Comparison of ENCODE assay signal across 23 cellular contexts in the genomic region with DNA sequence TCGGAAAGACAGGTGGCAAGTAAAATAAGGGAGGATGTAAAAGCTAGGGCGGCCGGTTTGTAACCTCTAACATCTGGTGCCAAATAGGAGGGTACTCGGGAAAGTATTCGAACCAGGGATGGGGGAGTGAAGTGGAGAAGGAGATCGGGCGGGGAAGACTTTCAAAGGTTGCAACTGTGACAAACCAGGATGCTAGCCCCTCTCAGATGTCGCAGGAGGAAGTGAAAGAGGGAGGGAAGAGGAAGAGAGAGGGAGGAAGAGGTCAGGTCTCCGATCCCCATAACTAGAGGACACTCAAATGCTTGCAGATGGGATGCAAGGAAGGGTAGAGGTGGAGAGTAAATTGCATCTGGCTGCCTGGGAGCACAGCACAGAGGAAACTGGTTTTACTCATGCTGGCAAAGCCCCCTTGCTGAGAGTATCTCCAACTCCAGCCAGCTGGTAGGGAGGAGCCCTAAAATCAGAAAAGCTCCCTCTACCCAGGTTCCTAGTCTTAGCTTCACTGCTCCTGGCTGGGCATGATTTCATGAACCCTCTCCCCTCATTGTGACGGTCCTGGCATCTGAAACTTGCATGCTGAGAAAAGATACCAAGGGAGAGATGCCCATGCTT.
DNase-seq lines count a peak whose midpoint lies in the region; ATAC-seq, FAIRE-seq and TF ChIP-seq lines count a peak whose summit lies in the region.
"Had no signal": no experiment of that assay in that cellular context is flagged by ENCODE, and none has a peak within 500 bp of the region (broad histone marks: within the 10 kb centered on the region; RNA-seq: fewer than 3 reads in every experiment).

No MANE protein-coding gene starts in this region.

- no peak overlapping the region for H3K18ac ChIP-seq in mesenchymal stem cell (ENCODE audit: low read depth in 1 of 2, low read length in 2 of 2)

- H2AFZ ChIP-seq in GM12878 (ENCODE audit: control insufficient read depth, low read depth, low read length): no peak overlapping the region
- H2AFZ ChIP-seq in mesenchymal stem cell (ENCODE audit: low read depth, low read length): no peak overlapping the region

- TF ChIP-seq CTCF in GM12878 (IDR thresholded peaks at IDR 0.05 in 2 of 3, conservative IDR thresholded peaks at IDR 0.05 in 1 of 3; ENCODE audit: control insufficient read depth in 2 of 3, extremely low read depth in 1 of 3, insufficient read depth in 1 of 3, low read depth in 3 of 3, low read length in 3 of 3) (no peak), type B pancreatic cell (conservative IDR thresholded peaks at IDR 0.05) (no peak)

- H3K4me3 ChIP-seq in GM12878 (no peak overlapping the region), mesenchymal stem cell (ENCODE audit: insufficient read depth in 1 of 2, low read depth in 1 of 2, low read length in 2 of 2) (no peak overlapping the region)
- H3K4me3 ChIP-seq: MG63, SJCRH30 had no signal

- H2AK5ac ChIP-seq in mesenchymal stem cell (ENCODE audit: low read length, severe bottlenecking): no peak overlapping the region

- no peak overlapping the region for H4K8ac ChIP-seq in mesenchymal stem cell (ENCODE audit: low read length)

- no peaks in the 10 kb centered on the region for H3K79me1 ChIP-seq in mesenchymal stem cell (replicated peaks; ENCODE audit: low read length, poor library complexity, severe bottlenecking)

- no peaks in the 10 kb centered on the region for H3K9me3 Mint-ChIP-seq in type B pancreatic cell

- in situ Hi-C loops in GM12878 (cut with MboI): no loop called here

- DNase-seq in DMS 273 (lab: John Stamatoyannopoulos, UW; ENCODE audit: unreplicated experiment) (peak; percentile 20), DMS 273 treated with DMSO at 0.1 percent for 48 hours (lab: John Stamatoyannopoulos, UW) (no peak), NOMO-1 treated with DMSO at 0.1 percent for 48 hours (lab: John Stamatoyannopoulos, UW; ENCODE audit: unreplicated experiment) (peak; percentile 72), GM12878 (ENCODE audit: low read depth, low spot score) (no peak), type B pancreatic cell (ENCODE audit: extremely low spot score, unreplicated experiment) (no peak), dermis blood vessel endothelial cell (no peak), mesenchymal stem cell (no peak), NCI-H524 treated with DMSO at 0.1 percent for 48 hours (lab: John Stamatoyannopoulos, UW) (no peak)
- DNase-seq: Calu3; CD4-positive, alpha-beta memory T cell; DMS79; Karpas-422; MG63; NCI-H1417; NCI-H187 treated with DMSO at 0.1 percent for 48 hours; NCI-H345; NCI-H526 treated with DMSO at 0.1 percent for 48 hours; RPMI8226; SJCRH30 had no signal

- ATAC-seq in GM12878: no peak

- intact Hi-C loops in GM12878 (cut with micrococcal nuclease; ENCODE audit: unreplicated experiment): no loop called here

- H3K4me2 ChIP-seq in GM12878 (ENCODE audit: control insufficient read depth, insufficient read depth) (no peak overlapping the region), mesenchymal stem cell (ENCODE audit: low read length, poor library complexity, severe bottlenecking) (no peak overlapping the region)

- no peaks in the 10 kb centered on the region for H3K79me2 ChIP-seq in GM12878 (ENCODE audit: control insufficient read depth, insufficient read depth, low read length)

- no peak overlapping the region for H3K9ac ChIP-seq in GM12878 (ENCODE audit: control insufficient read depth, insufficient read depth, low read length)
- H3K9ac ChIP-seq in mesenchymal stem cell (ENCODE audit: low read length): no peak overlapping the region

- no peaks in the 10 kb centered on the region for H3K9me3 ChIP-seq in GM12878 (replicated peaks; ENCODE audit: control insufficient read depth, insufficient read depth, low read length)
- no peaks in the 10 kb centered on the region for H3K9me3 ChIP-seq in mesenchymal stem cell (ENCODE audit: control insufficient read depth, low read length)
- H3K9me3 ChIP-seq: MG63, SJCRH30 had no signal

- H3K4me3 Mint-ChIP-seq in type B pancreatic cell: peak overlapping the region; percentile 56
- H3K4me3 Mint-ChIP-seq: B cell; CD4-positive, alpha-beta memory T cell had no signal

- no peak overlapping the region for H3K14ac ChIP-seq in mesenchymal stem cell (ENCODE audit: low read length in 2 of 2)

- no peaks in the 10 kb centered on the region for H3K36me3 Mint-ChIP-seq in type B pancreatic cell
- H3K36me3 Mint-ChIP-seq: CD4-positive, alpha-beta memory T cell had no signal

- no peaks in the 10 kb centered on the region for H3K36me3 ChIP-seq in GM12878 (ENCODE audit: control insufficient read depth in 2 of 2, insufficient read depth in 2 of 2, low read length in 1 of 2)
- no peaks in the 10 kb centered on the region for H3K36me3 ChIP-seq in mesenchymal stem cell (ENCODE audit: control insufficient read depth in 1 of 2, insufficient read depth in 2 of 2, low read depth in 1 of 2, low read length in 2 of 2)
- H3K36me3 ChIP-seq: MG63, SJCRH30 had no signal

- no TSS peak for BruUV-seq in GM12878 (replicated peaks; lab: Mats Ljungman, UMichigan)

- RAD21 ChIA-PET in GM12878 (lab: Charles Lee; ENCODE audit: unreplicated experiment): no interaction called here

- TF ChIP-seq EP300 in GM12878 (IDR thresholded peaks at IDR 0.05; ENCODE audit: borderline replicate concordance in 1 of 2, control insufficient read depth in 1 of 2, low read depth in 2 of 2, low read length in 2 of 2): no peak

- H3K27ac ChIP-seq in GM12878 (ENCODE audit: control insufficient read depth, insufficient read depth) (no peak overlapping the region), mesenchymal stem cell (ENCODE audit: low read length, poor library complexity, severe bottlenecking) (no peak overlapping the region)
- H3K27ac ChIP-seq: 22Rv1, SJCRH30 had no signal

- no peak overlapping the region for H2BK5ac ChIP-seq in mesenchymal stem cell (ENCODE audit: low read depth, low read length, poor library complexity, severe bottlenecking)

- no peak for TF ChIP-seq RAD21 in GM12878 (IDR thresholded peaks at IDR 0.05; ENCODE audit: insufficient read depth, low read depth, low read length)

- peaks cover 9% of the 10 kb centered on the region for H3K4me1 ChIP-seq in GM12878 (ENCODE audit: control insufficient read depth, insufficient read depth, low read length)
- H3K4me1 ChIP-seq in mesenchymal stem cell (ENCODE audit: control insufficient read depth, insufficient read depth, low read depth, low read length): peaks cover 2% of the 10 kb centered on the region

- peak overlapping the region; percentile 42 for H3K27ac Mint-ChIP-seq in type B pancreatic cell
- H3K27ac Mint-ChIP-seq: B cell; CD4-positive, alpha-beta memory T cell had no signal

- no peak for FAIRE-seq in GM12878 (lab: Jason Lieb, UNC)
- FAIRE-seq: GM18507, H54 had no signal

- 36% methylated on average over 10 of the region's 10 CpGs for WGBS in GM12878 (ENCODE audit: insufficient coverage, insufficient replicate concordance, low lambda C conversion rate, missing lambda C conversion rate)
- WGBS in mesenchymal stem cell: 87% methylated on average over 10 of the region's 10 CpGs

- no peak overlapping the region for H3K4ac ChIP-seq in mesenchymal stem cell (ENCODE audit: low read depth in 1 of 2, low read length in 2 of 2)

- H4K20me1 ChIP-seq in GM12878 (ENCODE audit: control insufficient read depth, insufficient read depth): no peaks in the 10 kb centered on the region

- H2BK15ac ChIP-seq in mesenchymal stem cell (ENCODE audit: low read depth, poor library complexity, severe bottlenecking): no peak overlapping the region

- no peak for TF ChIP-seq POLR2A in GM12878 (IDR thresholded peaks at IDR 0.05; ENCODE audit: low read depth, low read length)

- peaks cover 35% of the 10 kb centered on the region for H3K4me1 Mint-ChIP-seq in type B pancreatic cell (ENCODE audit: unreplicated experiment)
- H3K4me1 Mint-ChIP-seq: B cell; CD4-positive, alpha-beta memory T cell had no signal

- H3K23ac ChIP-seq in mesenchymal stem cell (ENCODE audit: low read length in 2 of 2): no peak overlapping the region

- CTCF ChIA-PET in GM12878 (lab: Yijun Ruan, JAX): no interaction called here

- H4K91ac ChIP-seq in mesenchymal stem cell (ENCODE audit: low read length): no peak overlapping the region

- H2BK12ac ChIP-seq in mesenchymal stem cell (ENCODE audit: low read length in 2 of 2): no peak overlapping the region

- POLR2A ChIA-PET in GM12878 (lab: Charles Lee): no interaction called here

- SMC1A ChIA-PET in GM12878 (lab: Charles Lee; ENCODE audit: uncharacterized antibody, unreplicated experiment): interaction anchor here (0.9 to 1.0 kb wide), 2 partner anchors 34 to 55 kb away, joined by 3 to 4 read pairs; no protein-coding TSS in a partner anchor

- H3K27me3 ChIP-seq in GM12878 (replicated peaks in 1 of 2; ENCODE audit: control insufficient read depth in 2 of 2, insufficient read depth in 2 of 2, low read length in 1 of 2) (no peaks in the 10 kb centered on the region), mesenchymal stem cell (ENCODE audit: control insufficient read depth in 1 of 2, insufficient read depth in 1 of 2, low read length in 2 of 2) (peaks cover 0 to 4% of the 10 kb centered on the region in 2 experiments)
- H3K27me3 ChIP-seq: MG63, SJCRH30 had no signal

- H2BK120ac ChIP-seq in mesenchymal stem cell (ENCODE audit: low read depth, low read length): no peak overlapping the region

- H3K27me3 Mint-ChIP-seq in type B pancreatic cell: peaks cover 5% of the 10 kb centered on the region
- H3K27me3 Mint-ChIP-seq: CD4-positive, alpha-beta memory T cell had no signal

TF ChIP-seq in GM12878, 131 proteins besides CTCF, POLR2A, EP300 and RAD21:
- TF ChIP-seq ZNF274 (IDR thresholded peaks at IDR 0.05; ENCODE audit: insufficient read depth, insufficient read length): no peak
- no peak for TF ChIP-seq FOXK2 (IDR thresholded peaks at IDR 0.05)
- TF ChIP-seq, protein P1, sequence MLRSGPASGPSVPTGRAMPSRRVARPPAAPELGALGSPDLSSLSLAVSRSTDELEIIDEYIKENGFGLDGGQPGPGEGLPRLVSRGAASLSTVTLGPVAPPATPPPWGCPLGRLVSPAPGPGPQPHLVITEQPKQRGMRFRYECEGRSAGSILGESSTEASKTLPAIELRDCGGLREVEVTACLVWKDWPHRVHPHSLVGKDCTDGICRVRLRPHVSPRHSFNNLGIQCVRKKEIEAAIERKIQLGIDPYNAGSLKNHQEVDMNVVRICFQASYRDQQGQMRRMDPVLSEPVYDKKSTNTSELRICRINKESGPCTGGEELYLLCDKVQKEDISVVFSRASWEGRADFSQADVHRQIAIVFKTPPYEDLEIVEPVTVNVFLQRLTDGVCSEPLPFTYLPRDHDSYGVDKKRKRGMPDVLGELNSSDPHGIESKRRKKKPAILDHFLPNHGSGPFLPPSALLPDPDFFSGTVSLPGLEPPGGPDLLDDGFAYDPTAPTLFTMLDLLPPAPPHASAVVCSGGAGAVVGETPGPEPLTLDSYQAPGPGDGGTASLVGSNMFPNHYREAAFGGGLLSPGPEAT (IDR thresholded peaks at IDR 0.05; ENCODE audit: low read depth): no peak
- no peak for TF ChIP-seq CBX5 (IDR thresholded peaks at IDR 0.05; ENCODE audit: low read depth)
- TF ChIP-seq SPI1 (IDR thresholded peaks at IDR 0.05; ENCODE audit: borderline replicate concordance, insufficient read depth, low read depth, low read length): peak; percentile 78; the same call in 1 of the 2 replicates
- 0 out of 2 replicates have a peak, but pooled peaks have one; percentile 20 for TF ChIP-seq IKZF1 (conservative IDR thresholded peaks at IDR 0.05)

Comparison
In these comparisons a context has a peak if more than half of its experiments do, and no peak if none do; other contexts are left out.
1. DNase-seq: peak in DMS 273 (single experiment) and NOMO-1 treated with DMSO at 0.1 percent for 48 hours (single experiment); none in DMS 273 treated with DMSO at 0.1 percent for 48 hours (single experiment), GM12878 (single experiment), type B pancreatic cell (single experiment), dermis blood vessel endothelial cell (single experiment), mesenchymal stem cell (single experiment) and NCI-H524 treated with DMSO at 0.1 percent for 48 hours (single experiment).